Comparison of ENCODE assay signal across 16 cellular contexts in genomic region chr17:45008191-45008590, GRCh38. TPM values are rescaled to one million over a fixed set of nuclear protein-coding genes. Genes with fewer than 3 reads are reported as not detected.
"Had no signal": no experiment of that assay in that cellular context is flagged by ENCODE, and none has a peak within 500 bp of the region (broad histone marks: within the 10 kb centered on the region; RNA-seq: fewer than 3 reads in every experiment).

No MANE protein-coding gene starts in this region.

- H3K36me3 ChIP-seq: ascending aorta, breast epithelium, heart left ventricle, tibial artery had no signal

- DNase-seq: activated CD4-positive, alpha-beta T cell treated with anti-CD3 and anti-CD28 coated beads, Interleukin-2, amount 50 U/mL, for 48 hours; activated CD4-positive, CD25-positive, alpha-beta regulatory T cell treated with anti-CD3 and anti-CD28 coated beads, Interleukin-2, amount 50 U/mL, for 72 hours; activated naive CD4-positive, alpha-beta T cell treated with Interleukin-2 at 50 U/mL for 16 hours; dermis blood vessel endothelial cell; effector memory CD8-positive, alpha-beta T cell; foreskin melanocyte; heart left ventricle; immature natural killer cell; mesendoderm; tibial artery had no signal

- H3K36me3 Mint-ChIP-seq: immature natural killer cell; natural killer cell treated with Interleukin-12 subunit alpha and Interleukin-12 subunit beta and Interleukin-15 and Interleukin-18, amount 100 ng/mL, for 72 hours; stimulated activated memory B cell treated with anti-CD40 and anti-IgM and Interleukin-4, amounts not matched to agents 10 μg/mL and 1 μg/mL and 100 μg/mL, for 72 hours had no signal

- H3K9me3 ChIP-seq: ascending aorta, breast epithelium, heart left ventricle, tibial artery had no signal

- H3K9me3 Mint-ChIP-seq: activated T-helper 17 cell treated with anti-CD3 and anti-CD28 coated beads, Interleukin-2, amount 50 U/mL, for 72 hours; effector memory CD8-positive, alpha-beta T cell; immature natural killer cell; natural killer cell treated with Interleukin-12 subunit alpha and Interleukin-12 subunit beta and Interleukin-15 and Interleukin-18, amount 100 ng/mL, for 72 hours; stimulated activated memory B cell treated with anti-CD40 and anti-IgM and Interleukin-4, amounts not matched to agents 10 μg/mL and 1 μg/mL and 100 μg/mL, for 72 hours had no signal

- H3K4me3 ChIP-seq: ascending aorta, breast epithelium, heart left ventricle, tibial artery had no signal

- H3K27ac Mint-ChIP-seq: activated T-helper 17 cell treated with anti-CD3 and anti-CD28 coated beads, Interleukin-2, amount 50 U/mL, for 72 hours; immature natural killer cell; natural killer cell treated with Interleukin-12 subunit alpha and Interleukin-12 subunit beta and Interleukin-15 and Interleukin-18, amount 100 ng/mL, for 72 hours; stimulated activated memory B cell treated with anti-CD40 and anti-IgM and Interleukin-4, amounts not matched to agents 10 μg/mL and 1 μg/mL and 100 μg/mL, for 72 hours had no signal

- H3K4me1 ChIP-seq: ascending aorta, breast epithelium had no signal

- H3K27ac ChIP-seq: ascending aorta, breast epithelium, epithelial cell of prostate, heart left ventricle, tibial artery had no signal

- H3K27me3 ChIP-seq: ascending aorta, breast epithelium had no signal

- H3K4me3 Mint-ChIP-seq: activated T-helper 17 cell treated with anti-CD3 and anti-CD28 coated beads, Interleukin-2, amount 50 U/mL, for 72 hours; effector memory CD8-positive, alpha-beta T cell; immature natural killer cell; natural killer cell treated with Interleukin-12 subunit alpha and Interleukin-12 subunit beta and Interleukin-15 and Interleukin-18, amount 100 ng/mL, for 72 hours; stimulated activated memory B cell treated with anti-CD40 and anti-IgM and Interleukin-4, amounts not matched to agents 10 μg/mL and 1 μg/mL and 100 μg/mL, for 72 hours had no signal

- H3K4me1 Mint-ChIP-seq: activated T-helper 17 cell treated with anti-CD3 and anti-CD28 coated beads, Interleukin-2, amount 50 U/mL, for 72 hours; immature natural killer cell; stimulated activated memory B cell treated with anti-CD40 and anti-IgM and Interleukin-4, amounts not matched to agents 10 μg/mL and 1 μg/mL and 100 μg/mL, for 72 hours had no signal

- ATAC-seq: activated T-helper 17 cell treated with anti-CD3 and anti-CD28 coated beads, Interleukin-2, amount 50 U/mL, for 72 hours; effector memory CD8-positive, alpha-beta T cell; heart left ventricle; natural killer cell treated with Interleukin-12 subunit alpha and Interleukin-12 subunit beta and Interleukin-15 and Interleukin-18, amount 100 ng/mL, for 72 hours; stimulated activated memory B cell treated with anti-CD40 and anti-IgM and Interleukin-4, amounts not matched to agents 10 μg/mL and 1 μg/mL and 100 μg/mL, for 72 hours had no signal

RNA-seq across cellular contexts. Expression of gene C1QL1, which starts 40.1 kb away (rescaled TPM):
- total RNA-seq: ascending aorta; dermis blood vessel endothelial cell; natural killer cell treated with Interleukin-12 subunit alpha and Interleukin-12 subunit beta and Interleukin-15 and Interleukin-18, amount 100 ng/mL, for 72 hours had no signal
